Comparison of ENCODE assay signal across 9 cellular contexts in genomic region chr1:154819628-154820590, GRCh38. TPM values are rescaled to one million over a fixed set of nuclear protein-coding genes. Genes with fewer than 3 reads are reported as not detected.
DNase-seq lines count a peak whose midpoint lies in the region; ATAC-seq, FAIRE-seq and TF ChIP-seq lines count a peak whose summit lies in the region.
"Had no signal": no experiment of that assay in that cellular context is flagged by ENCODE, and none has a peak within 500 bp of the region (broad histone marks: within the 10 kb centered on the region; RNA-seq: fewer than 3 reads in every experiment).

No MANE protein-coding gene starts in this region.

- no peaks in the 10 kb centered on the region for H3K23me2 ChIP-seq in H1 (ENCODE audit: low read depth, low read length)

- H3K27me3 Mint-ChIP-seq in neural crest cell (ENCODE audit: low read depth): no peaks in the 10 kb centered on the region
- H3K27me3 Mint-ChIP-seq: activated naive CD8-positive, alpha-beta T cell had no signal

- H4K5ac ChIP-seq in H1 (ENCODE audit: insufficient read length, low read depth, low read length): no peak overlapping the region

- TF ChIP-seq RAD21 in H1 (IDR thresholded peaks at IDR 0.05 in 1 of 2, conservative IDR thresholded peaks at IDR 0.05 in 1 of 2; ENCODE audit: low read depth in 2 of 2, low read length in 2 of 2): peak; percentile 59 to 72

- peak overlapping the region; percentile 53; the same call in 1 of the 2 replicates for H2BK15ac ChIP-seq in H1 (ENCODE audit: low read length)

- peaks cover 0 to 5% (median 0%) of the 10 kb centered on the region in 4 donors for H3K4me1 ChIP-seq in Peyer's patch
- peaks cover 0 to 2% (median 1%) of the 10 kb centered on the region in 4 experiments; a peak in 3 of 7 replicates for H3K4me1 ChIP-seq in H1 (replicated peaks in 1 of 4; ENCODE audit: control insufficient read depth in 3 of 4, insufficient read depth in 4 of 4, low read length in 3 of 4)

- H3K9ac ChIP-seq in H1 (replicated peaks in 1 of 4; ENCODE audit: extremely low read depth in 1 of 4, low read depth in 3 of 4, low read length in 3 of 4): no peak overlapping the region

- H2AFZ ChIP-seq in H1 (ENCODE audit: low read length): no peak overlapping the region

- H3K27me3 ChIP-seq in Peyer's patch (no peaks in the 10 kb centered on the region), H1 (replicated peaks in 1 of 4; ENCODE audit: control insufficient read depth in 3 of 4, extremely low read depth in 1 of 4, insufficient read depth in 3 of 4, low read length in 3 of 4) (no peaks in the 10 kb centered on the region)

- no peak overlapping the region for H2AK5ac ChIP-seq in H1 (ENCODE audit: low read depth, low read length)

- H3K14ac ChIP-seq in H1 (ENCODE audit: insufficient read length): no peak overlapping the region

- TF ChIP-seq CTCF in GM12872 (IDR thresholded peaks at IDR 0.05; ENCODE audit: insufficient read depth, low read depth, low read length): peak; percentile 73
- TF ChIP-seq CTCF in Peyer's patch (IDR thresholded peaks at IDR 0.05): peak in 5 of 6 experiments; percentile 15 to 35 (median 26)
- peak; percentile 67 to 82 (median 76) for TF ChIP-seq CTCF in H1 (IDR thresholded peaks at IDR 0.05; ENCODE audit: control extremely low read depth in 1 of 3, insufficient read depth in 1 of 3, low read depth in 1 of 3, low read length in 3 of 3)
- peak; percentile 59 for TF ChIP-seq CTCF in neural crest cell (conservative IDR thresholded peaks at IDR 0.05)

- no peaks in the 10 kb centered on the region for H3K36me3 Mint-ChIP-seq in neural crest cell (ENCODE audit: low read depth)
- H3K36me3 Mint-ChIP-seq: activated naive CD8-positive, alpha-beta T cell had no signal

- CTCF ChIA-PET in H1 (lab: Charles Lee; ENCODE audit: partially characterized antibody): interaction anchor here (0.6 to 3.6 kb wide), 48 partner anchors 9 to 530 kb away, joined by 3 to 31 read pairs (median 5); no protein-coding TSS in a partner anchor

- no peak overlapping the region for H2BK5ac ChIP-seq in H1 (ENCODE audit: low read depth, low read length)

- TF ChIP-seq POLR2A in Peyer's patch (IDR thresholded peaks at IDR 0.05): no peak
- no peak for TF ChIP-seq POLR2A in H1 (IDR thresholded peaks at IDR 0.05; ENCODE audit: control extremely low read depth in 1 of 2, low read depth in 2 of 2, low read length in 2 of 2)

- WGBS in H1 (ENCODE audit: extremely low coverage in 1 of 2, insufficient coverage in 1 of 2, insufficient read length in 1 of 2, insufficient replicate concordance in 2 of 2, low coverage in 1 of 2, low lambda C conversion rate in 2 of 2, missing lambda C conversion rate in 1 of 2), 2 experiments: 79% methylated on average over 7 of the region's 7 CpGs; no CpG with 5 or more reads in 1 of the 2 experiments

- H3K18ac ChIP-seq in H1 (ENCODE audit: extremely low read depth, low read length): no peak overlapping the region

- H3K27ac ChIP-seq in Peyer's patch: no peak overlapping the region
- H3K27ac ChIP-seq in H1 (ENCODE audit: low read depth, low read length): no peak overlapping the region

- H3K79me1 ChIP-seq in H1 (ENCODE audit: low read depth, low read length): no peaks in the 10 kb centered on the region

- POLR2A ChIA-PET in H1 (lab: Charles Lee; ENCODE audit: partially characterized antibody): no interaction called here

- no peak overlapping the region for H3K4me3 Mint-ChIP-seq in neural crest cell
- H3K4me3 Mint-ChIP-seq: activated naive CD8-positive, alpha-beta T cell had no signal

- H4K8ac ChIP-seq in H1 (ENCODE audit: extremely low read depth, insufficient read depth, low read length): no peak overlapping the region

- peaks cover 5% of the 10 kb centered on the region for H3K4me1 Mint-ChIP-seq in neural crest cell

- H3K79me2 ChIP-seq in H1 (ENCODE audit: control insufficient read depth in 1 of 2, insufficient read depth in 2 of 2, low read length in 2 of 2): no peaks in the 10 kb centered on the region

- H3K4me2 ChIP-seq in H1 (ENCODE audit: insufficient read depth in 1 of 2, low read depth in 2 of 2, low read length in 2 of 2): no peak overlapping the region

- H3K4me3 ChIP-seq in Peyer's patch: no peak overlapping the region
- no peak overlapping the region for H3K4me3 ChIP-seq in H1 (ENCODE audit: extremely low read depth in 1 of 4, insufficient read depth in 2 of 4, low read depth in 3 of 4, low read length in 4 of 4)

- H2BK12ac ChIP-seq in H1 (ENCODE audit: low read depth, low read length): no peak overlapping the region

- H3K36me3 ChIP-seq in Peyer's patch (no peaks in the 10 kb centered on the region), H1 (ENCODE audit: control insufficient read depth in 2 of 4, insufficient read depth in 4 of 4, low read length in 3 of 4) (no peaks in the 10 kb centered on the region)

- no peak overlapping the region for H2BK20ac ChIP-seq in H1 (ENCODE audit: low read length)

- TF ChIP-seq EP300 in H1 (IDR thresholded peaks at IDR 0.05; ENCODE audit: borderline replicate concordance in 1 of 2, low read depth in 2 of 2, low read length in 2 of 2): no peak

- no peaks in the 10 kb centered on the region for H3K9me3 Mint-ChIP-seq in neural crest cell

- no peaks in the 10 kb centered on the region for H3K9me3 ChIP-seq in Peyer's patch
- no peaks in the 10 kb centered on the region for H3K9me3 ChIP-seq in H1 (ENCODE audit: insufficient read depth in 2 of 2, low read depth in 1 of 2, low read length in 1 of 2)

- H4K20me1 ChIP-seq in H1 (replicated peaks in 1 of 2; ENCODE audit: control insufficient read depth in 1 of 2, insufficient read depth in 2 of 2, low read length in 2 of 2): no peaks in the 10 kb centered on the region

- no peak for ATAC-seq in GM21390 (IDR thresholded peaks at IDR 0.05; ENCODE audit: unreplicated experiment)
- ATAC-seq in HG03045 (IDR thresholded peaks at IDR 0.05; ENCODE audit: unreplicated experiment): no peak

- DNase-seq in 8988T: peak; percentile 66
- peak in 1 of 3 donors; percentile 37 for DNase-seq in Peyer's patch
- DNase-seq in H1 (ENCODE audit: low read depth in 1 of 2, low spot score in 2 of 2): peak in 1 of 2 experiments; percentile 65
- DNase-seq in neural crest cell (ENCODE audit: low read depth, low spot score): no peak
- no peak for DNase-seq in cerebellum (ENCODE audit: low spot score)

- no peak overlapping the region for H4K91ac ChIP-seq in H1 (replicated peaks; ENCODE audit: insufficient read length, low read length)

- no peak overlapping the region for H3K56ac ChIP-seq in H1 (replicated peaks; ENCODE audit: insufficient read length, low read depth, low read length)

- H3K23ac ChIP-seq in H1 (ENCODE audit: insufficient read length): no peak overlapping the region

- no peak overlapping the region for H2BK120ac ChIP-seq in H1 (replicated peaks; ENCODE audit: low read depth, low read length)

- peak; percentile 80 for FAIRE-seq in H1 (lab: Jason Lieb, UNC)

- no peak overlapping the region for H3K27ac Mint-ChIP-seq in neural crest cell (ENCODE audit: unreplicated experiment)
- H3K27ac Mint-ChIP-seq: activated naive CD8-positive, alpha-beta T cell had no signal

- H3K4ac ChIP-seq in H1 (replicated peaks; ENCODE audit: insufficient read length, low read depth, low read length): no peak overlapping the region

TF ChIP-seq in H1, 55 proteins besides CTCF, POLR2A, EP300 and RAD21:
- no peak for TF ChIP-seq CHD2 (IDR thresholded peaks at IDR 0.05; ENCODE audit: low read length)
- TF ChIP-seq GABPA (IDR thresholded peaks at IDR 0.05; ENCODE audit: borderline replicate concordance, insufficient read depth, low read length): no peak
- TF ChIP-seq CBX5 (IDR thresholded peaks at IDR 0.05; ENCODE audit: low read depth, low read length): no peak
- no peak for TF ChIP-seq ASH2L (IDR thresholded peaks at IDR 0.05; ENCODE audit: low read length)
- TF ChIP-seq, protein P1, sequence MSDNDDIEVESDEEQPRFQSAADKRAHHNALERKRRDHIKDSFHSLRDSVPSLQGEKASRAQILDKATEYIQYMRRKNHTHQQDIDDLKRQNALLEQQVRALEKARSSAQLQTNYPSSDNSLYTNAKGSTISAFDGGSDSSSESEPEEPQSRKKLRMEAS (IDR thresholded peaks at IDR 0.05): 0 out of 2 replicates have a peak, but pooled peaks have one; percentile 42

RNA-seq across cellular contexts. Expression of gene KCNN3, which starts 50.2 kb away (rescaled TPM):
- total RNA-seq in Peyer's patch (1 to 10 TPM in 3 of 4 donors, under 1 TPM in 1; 0.85 to 1.7 (median 1.2) TPM), neural crest cell (0.84 and 1.1 TPM in 2 replicates), cerebellum (4.2 TPM)
- total RNA-seq in H1 (2021; fragmentation: NEBNext Ultra II Directional; extraction: Animal tissue kit (Norgen Biotek cat#: 25700)): 2.8 and 3.0 TPM in 2 replicates
- polyA plus RNA-seq in H1 (2011; rRNA removed): 3.7 and 4.5 TPM in 2 replicates
- 2.1 TPM for polyA plus RNA-seq in H1 (2011; cell fraction: cytosol; rRNA removed)
- 5.4 TPM for polyA plus RNA-seq in H1 (2011; cell fraction: nucleus; rRNA removed)
- polyA plus RNA-seq in H1 (2012, experiment 1 of 2): 2.8 to 4.4 TPM (median 3.5 TPM) in 4 replicates
- 1.6 TPM for polyA plus RNA-seq in H1 (2012, experiment 2 of 2)
- polyA plus RNA-seq in H1 (2013, experiment 1 of 2): 1.7 TPM
- polyA plus RNA-seq in H1 (2013, experiment 2 of 2): 1.9 TPM
- polyA minus RNA-seq in H1 (2011; rRNA and poly(A)+ RNA removed): 5.4 and 9.2 TPM in 2 replicates
- polyA minus RNA-seq in H1 (2011; cell fraction: cytosol; rRNA and poly(A)+ RNA removed): 3.9 TPM
- 4.1 TPM for polyA minus RNA-seq in H1 (2011; cell fraction: nucleus; rRNA and poly(A)+ RNA removed)

Comparison
In these comparisons a context has a peak if more than half of its experiments do, and no peak if none do; other contexts are left out.
1. CTCF ChIP-seq: peak in every context shown above with its lines; median percentile 76 in H1; 73 in GM12872; 59 in neural crest cell; 26 in Peyer's patch.